In genomic region chr12:116136340-116136739, GRCh38 we compare ENCODE assay signal across 10 cellular contexts.
DNase-seq lines count a peak whose midpoint lies in the region; ATAC-seq, FAIRE-seq and TF ChIP-seq lines count a peak whose summit lies in the region.
"Had no signal": no experiment of that assay in that cellular context is flagged by ENCODE, and none has a peak within 500 bp of the region (broad histone marks: within the 10 kb centered on the region; RNA-seq: fewer than 3 reads in every experiment).

No MANE protein-coding gene starts in this region.

- H3K4me3 Mint-ChIP-seq in activated B cell treated with CpG ODN at 0.5 μM for 24 hours, result no peak overlapping the region

- TF ChIP-seq POLR2A in testis (IDR thresholded peaks at IDR 0.05), result no peak

- TF ChIP-seq CTCF in activated B cell treated with CpG ODN at 0.5 μM for 24 hours (IDR thresholded peaks at IDR 0.05) (no peak), testis (IDR thresholded peaks at IDR 0.05) (no peak)

- H3K27me3 ChIP-seq in testis, result no peaks in the 10 kb centered on the region

- WGBS in testis, 2 donors, result 80 to 82% methylated on average over 3 of the region's 3 CpGs

- intact Hi-C loops in activated B cell treated with CpG ODN at 0.5 μM for 24 hours (cut with micrococcal nuclease), result loop anchor here (2.0 kb wide), 2 partner anchors 14 to 16 kb away; no protein-coding TSS in a partner anchor
- intact Hi-C loops in testis (cut with DNase I; ENCODE audit: low total_unique reads), result no loop called here

- H3K27ac Mint-ChIP-seq in activated B cell treated with CpG ODN at 0.5 μM for 24 hours, result no peak overlapping the region

- POLR2A ChIA-PET in activated B cell treated with CpG ODN at 0.5 μM for 24 hours (lab: Charles Lee), result interaction anchor here (1.1 kb wide), 1 partner anchor 10 kb away, joined by 3 read pairs; no protein-coding TSS in a partner anchor

- peak; percentile 56 for ATAC-seq in activated B cell treated with CpG ODN at 0.5 μM for 24 hours (ENCODE audit: low read depth)

- H3K36me3 ChIP-seq in testis (ENCODE audit: low read depth, missing control alignments), result no peaks in the 10 kb centered on the region

- no peaks in the 10 kb centered on the region for H3K9me3 ChIP-seq in testis

- CTCF ChIA-PET in activated B cell treated with CpG ODN at 0.5 μM for 24 hours (lab: Charles Lee), result interaction anchor here (1.2 kb wide), 1 partner anchor 573 kb away, joined by 3 read pairs; no protein-coding TSS in a partner anchor

- DNase-seq in stimulated activated CD4-positive, alpha-beta T cell treated with anti-CD3 and anti-CD28 coated beads, Interleukin-2, amount 100 ng/mL, for 4 hours (ENCODE audit: low read depth), result peak; percentile 17
- no peak for DNase-seq in stimulated activated CD4-positive, alpha-beta T cell treated with anti-CD3 and anti-CD28 coated beads, Interleukin-4, amount 100 ng/mL, for 1 hour
- DNase-seq in activated B cell treated with CpG ODN at 0.5 μM for 24 hours, result no peak
- peak; percentile 82 for DNase-seq in fibroblast of peridontal ligament (ENCODE audit: extremely low read depth)
- peak; percentile 25 for DNase-seq in urothelium cell line (ENCODE audit: low spot score)
- DNase-seq in testis, result no peak
- DNase-seq in occipital lobe (lab: John Stamatoyannopoulos, UW), result no peak
- DNase-seq in stimulated activated CD4-positive, alpha-beta T cell treated with anti-CD3 and anti-CD28 coated beads, Interleukin-4, amount 100 ng/mL, for 24 hours, result no peak
- DNase-seq: NCI-H2081 treated with DMSO at 0.1 percent for 48 hours; stimulated activated CD4-positive, alpha-beta T cell treated with anti-CD3 and anti-CD28 coated beads, Interleukin-15, amount 100 ng/mL, for 24 hours had no signal

- no peaks in the 10 kb centered on the region for H3K27me3 Mint-ChIP-seq in activated B cell treated with CpG ODN at 0.5 μM for 24 hours

- H3K4me1 ChIP-seq in testis, result peaks cover 40% of the 10 kb centered on the region

- no peak overlapping the region for H3K4me3 ChIP-seq in testis

- no peak for FAIRE-seq in urothelium cell line (lab: Jason Lieb, UNC)

- no peaks in the 10 kb centered on the region for H3K9me3 Mint-ChIP-seq in activated B cell treated with CpG ODN at 0.5 μM for 24 hours

- H3K27ac ChIP-seq in testis, result no peak overlapping the region

- peaks cover 66% of the 10 kb centered on the region for H3K4me1 Mint-ChIP-seq in activated B cell treated with CpG ODN at 0.5 μM for 24 hours

- H3K36me3 Mint-ChIP-seq in activated B cell treated with CpG ODN at 0.5 μM for 24 hours (ENCODE audit: low read depth), result no peaks in the 10 kb centered on the region

Comparison
In these comparisons a context has a peak if more than half of its experiments do, and no peak if none do; other contexts are left out.
1. DNase-seq: peak in stimulated activated CD4-positive, alpha-beta T cell treated with anti-CD3 and anti-CD28 coated beads, Interleukin-2, amount 100 ng/mL, for 4 hours (single experiment), fibroblast of peridontal ligament (single experiment) and urothelium cell line (single experiment); none in stimulated activated CD4-positive, alpha-beta T cell treated with anti-CD3 and anti-CD28 coated beads, Interleukin-4, amount 100 ng/mL, for 1 hour (single experiment), activated B cell treated with CpG ODN at 0.5 μM for 24 hours (single experiment), testis (single experiment), occipital lobe (single experiment) and stimulated activated CD4-positive, alpha-beta T cell treated with anti-CD3 and anti-CD28 coated beads, Interleukin-4, amount 100 ng/mL, for 24 hours (single experiment).